5 cellular contexts compared by ENCODE assay signal in the genomic region with DNA sequence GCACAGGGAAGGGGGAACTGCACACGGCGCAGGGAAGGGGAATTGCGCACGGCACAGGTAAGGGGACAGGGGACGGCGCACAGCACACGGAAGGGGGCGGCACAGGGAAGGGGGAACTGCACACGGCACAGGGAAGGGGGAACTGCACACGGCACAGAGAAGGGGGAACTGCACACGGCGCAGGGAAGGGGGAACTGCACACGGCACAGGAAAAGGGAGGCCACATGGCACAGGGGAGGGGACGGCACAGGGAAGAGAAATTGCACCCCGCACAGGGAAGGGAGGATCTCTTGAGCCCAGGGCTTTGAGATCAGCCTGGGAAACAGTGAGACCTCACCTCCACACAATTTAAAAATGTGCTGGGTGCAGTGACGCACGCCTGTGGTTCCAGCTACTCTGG. TPM values are rescaled to one million over a fixed set of nuclear protein-coding genes. Genes with fewer than 3 reads are reported as not detected.
"Had no signal": no experiment of that assay in that cellular context is flagged by ENCODE, and none has a peak within 500 bp of the region (broad histone marks: within the 10 kb centered on the region; RNA-seq: fewer than 3 reads in every experiment).

No MANE protein-coding gene starts in this region.

RNA-seq across cellular contexts. Expression of gene C2CD4C, which starts 18.8 kb away (rescaled TPM):
- total RNA-seq: activated CD8-positive, alpha-beta T cell treated with anti-CD3 and anti-CD28 coated beads, Interleukin-2, amount 10 ng/mL, durations not matched to agents 7 days and 5 days; activated naive CD8-positive, alpha-beta T cell treated with anti-CD3 and anti-CD28 coated beads, Interleukin-2, amount 10 ng/mL, durations not matched to agents 7 days and 5 days; M059J had no signal

RNA-seq across cellular contexts. Expression of gene SHC2, which starts 33.1 kb away (rescaled TPM):
- total RNA-seq: activated CD4-positive, alpha-beta T cell treated with anti-CD3 and anti-CD28 coated beads, Interleukin-2, amount 10 ng/mL, durations not matched to agents 24 days and 14 days; activated CD8-positive, alpha-beta T cell treated with anti-CD3 and anti-CD28 coated beads, Interleukin-2, amount 10 ng/mL, durations not matched to agents 7 days and 5 days; activated T-helper 2 cell treated with anti-CD3 and anti-CD28 coated beads, Interferon-gamma antibody, Interleukin-2, Interleukin-4, amounts not matched to agents 10 μg/mL and 5 μg/mL and 100 μg/mL, durations not matched to agents 14 hours and 24 hours and 36 hours had no signal
